In genomic region chr22:30305519-30305905, GRCh38 we compare ENCODE assay signal across 2 cellular contexts.
TF ChIP-seq lines count a peak whose summit lies in the region.

No MANE protein-coding gene starts in this region.

TF ChIP-seq in liver, 16 proteins besides CTCF, POLR2A, EP300 and RAD21:
- TF ChIP-seq RXRA (IDR thresholded peaks at IDR 0.05) (peak in 1 of 2 donors; percentile 14), EGR1 (IDR thresholded peaks at IDR 0.05; ENCODE audit: low read depth in 2 of 2) (no peak), YY1 (IDR thresholded peaks at IDR 0.05) (no peak), TAF1 (conservative IDR thresholded peaks at IDR 0.05) (no peak), REST (IDR thresholded peaks at IDR 0.05) (peak; percentile 18), NR2F2 (IDR thresholded peaks at IDR 0.05) (peak; percentile 55), FOXA2 (IDR thresholded peaks at IDR 0.05) (no peak), SP1 (IDR thresholded peaks at IDR 0.05) (peak; percentile 42), ATF3 (IDR thresholded peaks at IDR 0.05) (no peak), JUND (IDR thresholded peaks at IDR 0.05) (no peak), FOXA1 (IDR thresholded peaks at IDR 0.05) (no peak)
- TF ChIP-seq, protein P1, sequence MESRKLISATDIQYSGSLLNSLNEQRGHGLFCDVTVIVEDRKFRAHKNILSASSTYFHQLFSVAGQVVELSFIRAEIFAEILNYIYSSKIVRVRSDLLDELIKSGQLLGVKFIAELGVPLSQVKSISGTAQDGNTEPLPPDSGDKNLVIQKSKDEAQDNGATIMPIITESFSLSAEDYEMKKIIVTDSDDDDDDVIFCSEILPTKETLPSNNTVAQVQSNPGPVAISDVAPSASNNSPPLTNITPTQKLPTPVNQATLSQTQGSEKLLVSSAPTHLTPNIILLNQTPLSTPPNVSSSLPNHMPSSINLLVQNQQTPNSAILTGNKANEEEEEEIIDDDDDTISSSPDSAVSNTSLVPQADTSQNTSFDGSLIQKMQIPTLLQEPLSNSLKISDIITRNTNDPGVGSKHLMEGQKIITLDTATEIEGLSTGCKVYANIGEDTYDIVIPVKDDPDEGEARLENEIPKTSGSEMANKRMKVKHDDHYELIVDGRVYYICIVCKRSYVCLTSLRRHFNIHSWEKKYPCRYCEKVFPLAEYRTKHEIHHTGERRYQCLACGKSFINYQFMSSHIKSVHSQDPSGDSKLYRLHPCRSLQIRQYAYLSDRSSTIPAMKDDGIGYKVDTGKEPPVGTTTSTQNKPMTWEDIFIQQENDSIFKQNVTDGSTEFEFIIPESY (IDR thresholded peaks at IDR 0.05) = no peak

TF ChIP-seq in HepG2, 621 proteins besides CTCF, POLR2A, EP300 and RAD21:
- TF ChIP-seq, protein P2, sequence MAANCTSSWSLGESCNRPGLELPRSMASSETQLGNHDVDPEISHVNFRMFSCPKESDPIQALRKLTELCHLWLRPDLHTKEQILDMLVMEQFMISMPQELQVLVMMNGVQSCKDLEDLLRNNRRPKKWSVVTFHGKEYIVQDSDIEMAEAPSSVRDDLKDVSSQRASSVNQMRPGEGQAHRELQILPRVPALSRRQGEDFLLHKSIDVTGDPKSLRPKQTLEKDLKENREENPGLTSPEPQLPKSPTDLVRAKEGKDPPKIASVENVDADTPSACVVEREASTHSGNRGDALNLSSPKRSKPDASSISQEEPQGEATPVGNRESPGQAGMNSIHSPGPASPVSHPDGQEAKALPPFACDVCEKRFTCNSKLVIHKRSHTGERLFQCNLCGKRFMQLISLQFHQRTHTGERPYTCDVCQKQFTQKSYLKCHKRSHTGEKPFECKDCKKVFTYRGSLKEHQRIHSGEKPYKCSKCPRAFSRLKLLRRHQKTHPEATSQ (CRISPR knock-in tag; IDR thresholded peaks at IDR 0.05; ENCODE audit: borderline replicate concordance) = no peak
- TF ChIP-seq ZZZ3 (CRISPR knock-in tag; IDR thresholded peaks at IDR 0.05; ENCODE audit: borderline replicate concordance) (no peak), GATA4 (IDR thresholded peaks at IDR 0.05; ENCODE audit: borderline replicate concordance, low read depth) (no peak), HNRNPH1 (optimal IDR thresholded peaks at IDR 0.05; ENCODE audit: low read depth, low read length) (no peak), ZNF687 (CRISPR knock-in tag; IDR thresholded peaks at IDR 0.05) (no peak), ZKSCAN8 (CRISPR knock-in tag; IDR thresholded peaks at IDR 0.05; ENCODE audit: borderline replicate concordance) (no peak), ZNF33A (CRISPR knock-in tag; IDR thresholded peaks at IDR 0.05; ENCODE audit: borderline replicate concordance) (no peak), ARID3A (IDR thresholded peaks at IDR 0.05; ENCODE audit: low read depth, low read length) (no peak), MIXL1 (CRISPR knock-in tag; IDR thresholded peaks at IDR 0.05) (no peak), AHDC1 (CRISPR knock-in tag; IDR thresholded peaks at IDR 0.05; ENCODE audit: borderline replicate concordance) (no peak), PCBP2 (optimal IDR thresholded peaks at IDR 0.05; ENCODE audit: low read depth, low read length, poor library complexity, severe bottlenecking) (no peak)
- TF ChIP-seq, protein P3, sequence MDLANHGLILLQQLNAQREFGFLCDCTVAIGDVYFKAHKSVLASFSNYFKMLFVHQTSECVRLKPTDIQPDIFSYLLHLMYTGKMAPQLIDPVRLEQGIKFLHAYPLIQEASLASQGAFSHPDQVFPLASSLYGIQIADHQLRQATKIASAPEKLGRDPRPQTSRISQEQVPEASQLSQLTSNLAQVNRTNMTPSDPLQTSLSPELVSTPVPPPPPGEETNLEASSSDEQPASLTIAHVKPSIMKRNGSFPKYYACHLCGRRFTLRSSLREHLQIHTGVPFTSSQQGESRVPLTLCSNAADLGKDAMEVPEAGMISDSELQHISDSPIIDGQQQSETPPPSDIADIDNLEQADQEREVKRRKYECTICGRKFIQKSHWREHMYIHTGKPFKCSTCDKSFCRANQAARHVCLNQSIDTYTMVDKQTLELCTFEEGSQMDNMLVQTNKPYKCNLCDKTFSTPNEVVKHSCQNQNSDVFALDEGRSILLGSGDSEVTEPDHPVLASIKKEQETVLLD (CRISPR knock-in tag; IDR thresholded peaks at IDR 0.05; ENCODE audit: low read depth) = no peak
- TF ChIP-seq, protein P4, sequence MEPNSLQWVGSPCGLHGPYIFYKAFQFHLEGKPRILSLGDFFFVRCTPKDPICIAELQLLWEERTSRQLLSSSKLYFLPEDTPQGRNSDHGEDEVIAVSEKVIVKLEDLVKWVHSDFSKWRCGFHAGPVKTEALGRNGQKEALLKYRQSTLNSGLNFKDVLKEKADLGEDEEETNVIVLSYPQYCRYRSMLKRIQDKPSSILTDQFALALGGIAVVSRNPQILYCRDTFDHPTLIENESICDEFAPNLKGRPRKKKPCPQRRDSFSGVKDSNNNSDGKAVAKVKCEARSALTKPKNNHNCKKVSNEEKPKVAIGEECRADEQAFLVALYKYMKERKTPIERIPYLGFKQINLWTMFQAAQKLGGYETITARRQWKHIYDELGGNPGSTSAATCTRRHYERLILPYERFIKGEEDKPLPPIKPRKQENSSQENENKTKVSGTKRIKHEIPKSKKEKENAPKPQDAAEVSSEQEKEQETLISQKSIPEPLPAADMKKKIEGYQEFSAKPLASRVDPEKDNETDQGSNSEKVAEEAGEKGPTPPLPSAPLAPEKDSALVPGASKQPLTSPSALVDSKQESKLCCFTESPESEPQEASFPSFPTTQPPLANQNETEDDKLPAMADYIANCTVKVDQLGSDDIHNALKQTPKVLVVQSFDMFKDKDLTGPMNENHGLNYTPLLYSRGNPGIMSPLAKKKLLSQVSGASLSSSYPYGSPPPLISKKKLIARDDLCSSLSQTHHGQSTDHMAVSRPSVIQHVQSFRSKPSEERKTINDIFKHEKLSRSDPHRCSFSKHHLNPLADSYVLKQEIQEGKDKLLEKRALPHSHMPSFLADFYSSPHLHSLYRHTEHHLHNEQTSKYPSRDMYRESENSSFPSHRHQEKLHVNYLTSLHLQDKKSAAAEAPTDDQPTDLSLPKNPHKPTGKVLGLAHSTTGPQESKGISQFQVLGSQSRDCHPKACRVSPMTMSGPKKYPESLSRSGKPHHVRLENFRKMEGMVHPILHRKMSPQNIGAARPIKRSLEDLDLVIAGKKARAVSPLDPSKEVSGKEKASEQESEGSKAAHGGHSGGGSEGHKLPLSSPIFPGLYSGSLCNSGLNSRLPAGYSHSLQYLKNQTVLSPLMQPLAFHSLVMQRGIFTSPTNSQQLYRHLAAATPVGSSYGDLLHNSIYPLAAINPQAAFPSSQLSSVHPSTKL (CRISPR knock-in tag; IDR thresholded peaks at IDR 0.05) = no peak
- TF ChIP-seq, protein P5, sequence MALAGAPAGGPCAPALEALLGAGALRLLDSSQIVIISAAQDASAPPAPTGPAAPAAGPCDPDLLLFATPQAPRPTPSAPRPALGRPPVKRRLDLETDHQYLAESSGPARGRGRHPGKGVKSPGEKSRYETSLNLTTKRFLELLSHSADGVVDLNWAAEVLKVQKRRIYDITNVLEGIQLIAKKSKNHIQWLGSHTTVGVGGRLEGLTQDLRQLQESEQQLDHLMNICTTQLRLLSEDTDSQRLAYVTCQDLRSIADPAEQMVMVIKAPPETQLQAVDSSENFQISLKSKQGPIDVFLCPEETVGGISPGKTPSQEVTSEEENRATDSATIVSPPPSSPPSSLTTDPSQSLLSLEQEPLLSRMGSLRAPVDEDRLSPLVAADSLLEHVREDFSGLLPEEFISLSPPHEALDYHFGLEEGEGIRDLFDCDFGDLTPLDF (CRISPR knock-in tag; IDR thresholded peaks at IDR 0.05) = no peak
